Comparison of ENCODE assay signal across 8 cellular contexts in the genomic region with DNA sequence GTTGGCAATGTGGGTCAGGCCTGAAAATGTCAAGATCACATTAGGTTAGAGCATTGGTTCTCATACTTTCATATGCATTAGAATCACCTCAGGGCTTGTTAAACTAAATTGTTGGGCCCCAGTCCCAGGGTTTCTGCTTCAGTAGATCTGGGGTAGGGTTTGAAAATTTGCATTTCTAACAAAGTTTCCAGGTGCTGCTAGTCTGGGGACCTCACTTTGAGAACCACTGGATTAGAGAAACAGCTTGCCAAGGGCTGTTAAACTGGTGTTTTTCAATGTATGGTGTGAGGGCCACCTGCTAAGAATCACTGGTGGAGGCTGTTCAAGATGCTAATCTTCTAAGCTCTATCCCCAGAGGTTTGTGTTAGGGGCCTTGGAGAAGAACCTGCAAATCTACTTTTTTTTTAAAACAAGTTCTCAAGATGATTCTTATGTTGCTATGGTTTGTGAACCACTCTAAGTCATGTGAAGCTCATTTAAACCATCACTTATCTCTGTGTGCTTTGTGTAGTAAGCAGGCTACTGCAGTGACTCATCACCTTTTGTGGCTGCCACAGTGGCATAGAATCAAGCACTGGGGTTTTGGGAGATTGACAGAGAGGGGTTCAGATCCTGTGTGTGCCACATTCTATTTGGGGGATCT.
DNase-seq lines count a peak whose midpoint lies in the region; ATAC-seq and TF ChIP-seq lines count a peak whose summit lies in the region.
"Had no signal": no experiment of that assay in that cellular context is flagged by ENCODE, and none has a peak within 500 bp of the region (broad histone marks: within the 10 kb centered on the region; RNA-seq: fewer than 3 reads in every experiment).

No MANE protein-coding gene starts in this region.

- H3K9me3 ChIP-seq in transverse colon = no peaks in the 10 kb centered on the region

- peak overlapping the region in 1 of 2 donors; percentile 9 for H3K27ac Mint-ChIP-seq in natural killer cell treated with Interleukin-12 subunit alpha and Interleukin-12 subunit beta and Interleukin-15 and Interleukin-18, amount 100 ng/mL, for 72 hours

- in situ Hi-C loops in transverse colon (cut with MboI; ENCODE audit: low pct_ligation_motif_present in 1 of 4, low pct_unique_long_range_greater_than_20kb in 1 of 4, low sequenced_read_pairs in 3 of 4) = no loop called here

- no peak for TF ChIP-seq POLR2A in transverse colon (IDR thresholded peaks at IDR 0.05)

- peaks cover 9% of the 10 kb centered on the region in 2 donors for H3K4me1 Mint-ChIP-seq in natural killer cell treated with Interleukin-12 subunit alpha and Interleukin-12 subunit beta and Interleukin-15 and Interleukin-18, amount 100 ng/mL, for 72 hours (ENCODE audit: low read depth in 2 of 2)

- intact Hi-C loops in transverse colon (cut with DNase I; ENCODE audit: low total_unique reads) = no loop called here

- H3K27ac ChIP-seq in transverse colon = no peak overlapping the region

- no peak for TF ChIP-seq EP300 in transverse colon (IDR thresholded peaks at IDR 0.05; ENCODE audit: low read depth)

- ATAC-seq in GM18909 (IDR thresholded peaks at IDR 0.05; ENCODE audit: poor library complexity, unreplicated experiment) (peak; percentile 93), HG02678 (IDR thresholded peaks at IDR 0.05; ENCODE audit: unreplicated experiment) (peak; percentile 88)
- ATAC-seq in natural killer cell treated with Interleukin-12 subunit alpha and Interleukin-12 subunit beta and Interleukin-15 and Interleukin-18, amount 100 ng/mL, for 72 hours = peak; percentile 67 to 79

- no peaks in the 10 kb centered on the region for H3K27me3 ChIP-seq in transverse colon

- H3K4me3 Mint-ChIP-seq in natural killer cell treated with Interleukin-12 subunit alpha and Interleukin-12 subunit beta and Interleukin-15 and Interleukin-18, amount 100 ng/mL, for 72 hours = no peak overlapping the region

- H3K27me3 Mint-ChIP-seq in natural killer cell treated with Interleukin-12 subunit alpha and Interleukin-12 subunit beta and Interleukin-15 and Interleukin-18, amount 100 ng/mL, for 72 hours = no peaks in the 10 kb centered on the region

- TF ChIP-seq CTCF in transverse colon (IDR thresholded peaks at IDR 0.05) = no peak

- no peaks in the 10 kb centered on the region for H3K36me3 ChIP-seq in transverse colon

- peaks cover 4% of the 10 kb centered on the region for H3K9me3 Mint-ChIP-seq in natural killer cell treated with Interleukin-12 subunit alpha and Interleukin-12 subunit beta and Interleukin-15 and Interleukin-18, amount 100 ng/mL, for 72 hours

- H3K36me3 Mint-ChIP-seq in natural killer cell treated with Interleukin-12 subunit alpha and Interleukin-12 subunit beta and Interleukin-15 and Interleukin-18, amount 100 ng/mL, for 72 hours = no peaks in the 10 kb centered on the region

- peak; percentile 10 for DNase-seq in NK-92 treated with Interleukin-12 subunit alpha and Interleukin-12 subunit beta, amount 100 ng/mL, for 24 hours (lab: John Stamatoyannopoulos, UW)
- DNase-seq in natural killer cell treated with Interleukin-12 subunit alpha and Interleukin-12 subunit beta and Interleukin-15 and Interleukin-18, amount 100 ng/mL, for 72 hours (ENCODE audit: low spot score) = no peak
- DNase-seq in transverse colon (no peak), NCI-H748 (lab: John Stamatoyannopoulos, UW; ENCODE audit: unreplicated experiment) (no peak), medulla oblongata (ENCODE audit: extremely low spot score) (no peak)
- DNase-seq: MM.1S had no signal

- no peaks in the 10 kb centered on the region for H3K4me1 ChIP-seq in transverse colon

- H3K4me3 ChIP-seq in transverse colon = no peak overlapping the region
